18 cellular contexts compared by ENCODE assay signal in genomic region chr4:156779046-156779445, GRCh38.
A peak's percentile ranks its signal among the peaks of the same experiment; 100 is the strongest.
DNase-seq lines count a peak whose midpoint lies in the region; ATAC-seq and TF ChIP-seq lines count a peak whose summit lies in the region.
"Had no signal": no experiment of that assay in that cellular context is flagged by ENCODE, and none has a peak within 500 bp of the region (broad histone marks: within the 10 kb centered on the region; RNA-seq: fewer than 3 reads in every experiment).

No MANE protein-coding gene starts in this region.

- H3K27ac ChIP-seq in AG04450 (ENCODE audit: low read depth, low read length) (peak overlapping the region; percentile 57), mesendoderm (ENCODE audit: low read depth, low read length) (no peak overlapping the region)
- H3K27ac ChIP-seq: prostate gland had no signal

- TF ChIP-seq CTCF in AG04450 (IDR thresholded peaks at IDR 0.05; ENCODE audit: low read depth, low read length), result no peak
- TF ChIP-seq CTCF in epithelial cell of esophagus (IDR thresholded peaks at IDR 0.05; ENCODE audit: insufficient read depth, low read depth, low read length, missing control alignments), result no peak

- H3K79me1 ChIP-seq in mesendoderm (ENCODE audit: low read length), result no peaks in the 10 kb centered on the region

- ATAC-seq in HG02884 (IDR thresholded peaks at IDR 0.05; ENCODE audit: unreplicated experiment), result no peak
- ATAC-seq: mucosa of descending colon had no signal

- H2BK5ac ChIP-seq in mesendoderm (ENCODE audit: low read length), result no peak overlapping the region

- no peak overlapping the region for H2AK5ac ChIP-seq in mesendoderm (ENCODE audit: low read length)

- no peak overlapping the region for H4K5ac ChIP-seq in mesendoderm (ENCODE audit: low read length)

- no peak overlapping the region for H3K4me2 ChIP-seq in mesendoderm (ENCODE audit: low read length)

- CTCF ChIA-PET in AG04450 (lab: Charles Lee), result interaction anchor here (1.6 kb wide), 1 partner anchor 193 kb away, joined by 3 read pairs; the partner anchor contains the start of gene PDGFC

- H4K8ac ChIP-seq in mesendoderm (ENCODE audit: low read depth, low read length), result no peak overlapping the region

- no peaks in the 10 kb centered on the region for H3K36me3 ChIP-seq in mesendoderm (ENCODE audit: control insufficient read depth, insufficient read depth, low read length)
- H3K36me3 ChIP-seq: prostate gland, thoracic aorta had no signal

- no peak overlapping the region for H3K9ac ChIP-seq in mesendoderm (ENCODE audit: low read length)

- H3K27me3 ChIP-seq in AG04450 (ENCODE audit: control insufficient read depth, insufficient read depth, low read length) (no peaks in the 10 kb centered on the region), mesendoderm (ENCODE audit: insufficient read depth, low read length, poor library complexity) (no peaks in the 10 kb centered on the region)

- no peak overlapping the region for H2BK120ac ChIP-seq in mesendoderm (ENCODE audit: low read depth, low read length)

- no peak overlapping the region for H3K18ac ChIP-seq in mesendoderm (ENCODE audit: low read length)

- H3K56ac ChIP-seq in mesendoderm (ENCODE audit: low read length), result no peak overlapping the region

- H3K79me2 ChIP-seq in mesendoderm (ENCODE audit: control insufficient read depth, insufficient read depth, low read length), result no peaks in the 10 kb centered on the region

- DNase-seq in AG04450 (ENCODE audit: low read depth, low spot score) (no peak), M059J (ENCODE audit: low read depth) (peak; percentile 47), epithelial cell of esophagus (ENCODE audit: low read depth) (peak; percentile 11), myocyte (ENCODE audit: low read depth) (peak; percentile 30), mesendoderm (no peak), SHP77 treated with DMSO at 0.1 percent for 48 hours (lab: John Stamatoyannopoulos, UW) (no peak)
- DNase-seq in activated CD8-positive, alpha-beta memory T cell treated with anti-CD3 and anti-CD28 coated beads, Interleukin-2, amount 50 U/mL, for 4 hours, result no peak
- DNase-seq: activated naive CD4-positive, alpha-beta T cell treated with anti-CD3 and anti-CD28 coated beads, Interleukin-2, amount 10 ng/mL, durations not matched to agents 7 days and 5 days; caudate nucleus; head of caudate nucleus; kidney; mucosa of descending colon; SHP77; stimulated activated CD4-positive, alpha-beta T cell treated with anti-CD3 and anti-CD28 coated beads, Interleukin-1b, Interleukin-23, amount 100 ng/mL, for 48 hours; T-helper 9 cell had no signal

- no peak overlapping the region for H2BK15ac ChIP-seq in mesendoderm (replicated peaks; ENCODE audit: low read depth)

- no CpG with 5 or more reads among the region's 4 CpGs for WGBS in mesendoderm (ENCODE audit: extremely low coverage, insufficient coverage, low lambda C conversion rate)

- no peak overlapping the region for H3K4ac ChIP-seq in mesendoderm (ENCODE audit: low read depth, low read length)

- H3K4me3 ChIP-seq in AG04450 (ENCODE audit: low read depth, low read length), result no peak overlapping the region
- H3K4me3 ChIP-seq in epithelial cell of esophagus (ENCODE audit: low read length), result no peak overlapping the region
- H3K4me3 ChIP-seq in mesendoderm (ENCODE audit: low read length), result no peak overlapping the region
- H3K4me3 ChIP-seq: mucosa of descending colon, prostate gland, thoracic aorta had no signal

- H3K9me3 ChIP-seq in AG04450 (ENCODE audit: control insufficient read depth, insufficient read depth, low read length), result no peaks in the 10 kb centered on the region
- H3K9me3 ChIP-seq: mucosa of descending colon, prostate gland, thoracic aorta had no signal

- no peak overlapping the region for H3K23ac ChIP-seq in mesendoderm (ENCODE audit: low read length)

- H3K4me1 ChIP-seq in mesendoderm (ENCODE audit: control insufficient read depth, low read depth, low read length), result no peaks in the 10 kb centered on the region
- H3K4me1 ChIP-seq: prostate gland had no signal

- POLR2A ChIA-PET in AG04450 (lab: Yijun Ruan, JAX), result no interaction called here

Comparison
In these comparisons a context has a peak if more than half of its experiments do, and no peak if none do; other contexts are left out.
1. DNase-seq: peak in M059J (single experiment), epithelial cell of esophagus (single experiment) and myocyte (single experiment); none in AG04450 (single experiment), mesendoderm (single experiment), activated CD8-positive, alpha-beta memory T cell treated with anti-CD3 and anti-CD28 coated beads, Interleukin-2, amount 50 U/mL, for 4 hours (single experiment) and SHP77 treated with DMSO at 0.1 percent for 48 hours (single experiment).